In the genomic region with DNA sequence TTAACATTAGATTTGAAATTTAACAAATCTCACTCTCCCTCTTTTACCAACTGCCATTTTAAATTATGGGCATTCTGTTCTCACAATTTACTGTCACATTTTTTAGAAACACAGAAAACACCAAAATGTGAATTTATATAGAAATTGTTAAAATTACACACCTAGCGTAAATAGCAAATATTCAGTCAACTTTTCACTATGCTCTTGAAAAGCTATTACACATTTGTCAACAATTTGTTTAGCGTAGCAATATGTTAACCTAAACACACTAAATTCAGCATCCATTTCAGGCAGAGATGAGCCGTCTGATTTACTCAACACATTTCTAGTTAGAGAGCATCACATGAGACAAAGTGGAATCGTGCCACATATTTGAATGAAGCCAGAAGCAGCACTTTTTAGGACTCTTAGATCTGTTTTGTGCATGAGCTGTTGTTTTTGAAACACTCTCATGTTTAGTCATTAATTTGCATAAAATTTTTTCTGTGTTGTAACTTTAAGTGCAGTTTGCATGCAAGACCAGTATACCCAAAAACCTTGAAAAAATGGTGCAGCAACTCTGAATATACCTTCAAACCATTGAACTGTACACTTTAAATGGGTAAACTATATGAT, we compare ENCODE assay signal across 12 cellular contexts.
DNase-seq lines count a peak whose midpoint lies in the region; ATAC-seq and TF ChIP-seq lines count a peak whose summit lies in the region.
"Had no signal": no experiment of that assay in that cellular context is flagged by ENCODE, and none has a peak within 500 bp of the region (broad histone marks: within the 10 kb centered on the region; RNA-seq: fewer than 3 reads in every experiment).

No MANE protein-coding gene starts in this region.

- no peak overlapping the region for H3K4me3 ChIP-seq in GM06990 (replicated peaks; ENCODE audit: low read depth, low read length)

- H3K36me3 ChIP-seq in GM06990 (ENCODE audit: control insufficient read depth, insufficient read depth, low read length): no peaks in the 10 kb centered on the region; the same call in 1 of the 2 replicates

- DNase-seq in GM06990 (ENCODE audit: extremely low read depth, insufficient read length) (peak; percentile 36), SKM-1 treated with dmso at 0.1 percent for 144 hours (lab: John Stamatoyannopoulos, UW; ENCODE audit: unreplicated experiment) (no peak), NCI-H1105 (lab: John Stamatoyannopoulos, UW) (no peak), posterior cingulate gyrus (no peak)
- DNase-seq in stimulated activated CD4-positive, alpha-beta T cell treated with anti-CD3 and anti-CD28 coated beads, Interleukin-2, amount 100 ng/mL, for 24 hours: no peak
- DNase-seq: amygdala; CD4-positive, alpha-beta T cell; H9; NCI-H1417 treated with DMSO at 0.1 percent for 48 hours had no signal

- no peaks in the 10 kb centered on the region for H3K27me3 ChIP-seq in GM06990 (replicated peaks; ENCODE audit: control insufficient read depth, insufficient read depth, low read length)

- intact Hi-C loops in posterior cingulate gyrus (cut with DNase I): no loop called here

- ATAC-seq in GM19035 (IDR thresholded peaks at IDR 0.05; ENCODE audit: unreplicated experiment): peak; percentile 76
- peak; percentile 77 for ATAC-seq in HG02623 (IDR thresholded peaks at IDR 0.05; ENCODE audit: unreplicated experiment)
- ATAC-seq in HG03469 (IDR thresholded peaks at IDR 0.05; ENCODE audit: unreplicated experiment): peak; percentile 81

- TF ChIP-seq CTCF in GM06990 (IDR thresholded peaks at IDR 0.05; ENCODE audit: insufficient read depth, low read length, poor library complexity, severe bottlenecking): no peak
